In the genomic region with DNA sequence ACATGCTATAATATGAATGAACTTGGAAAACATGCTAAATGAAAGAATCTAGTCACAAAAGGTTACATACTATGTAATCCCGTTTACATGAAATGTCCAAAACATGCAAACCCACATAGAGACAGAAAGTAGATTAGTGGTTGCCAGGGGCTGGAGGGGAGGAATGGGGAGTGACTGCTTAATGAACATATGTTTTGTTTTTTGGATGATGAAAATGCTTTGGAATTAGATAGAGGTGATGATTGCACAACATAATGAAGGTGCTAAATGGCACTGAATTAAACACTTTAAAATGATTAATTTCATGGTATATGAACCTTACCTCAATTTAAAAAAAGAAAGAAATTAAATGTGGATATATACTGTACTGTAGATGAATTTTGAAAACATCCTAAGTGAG, we compare ENCODE assay signal across 2 cellular contexts.
A peak's percentile ranks its signal among the peaks of the same experiment; 100 is the strongest.
TF ChIP-seq lines count a peak whose summit lies in the region.

No MANE protein-coding gene starts in this region.

TF ChIP-seq in IMR-90, 13 proteins besides CTCF, POLR2A, EP300 and RAD21:
- TF ChIP-seq MAZ (IDR thresholded peaks at IDR 0.05; ENCODE audit: borderline replicate concordance, low read depth, low read length): no peak
- peak; percentile 54 for TF ChIP-seq CEBPB (IDR thresholded peaks at IDR 0.05; ENCODE audit: low read depth, low read length)

TF ChIP-seq in K562, 482 proteins besides CTCF, POLR2A, EP300 and RAD21:
- TF ChIP-seq CTBP1 (IDR thresholded peaks at IDR 0.05; ENCODE audit: borderline replicate concordance) (no peak), CEBPB (tag; IDR thresholded peaks at IDR 0.05) (peak; percentile 67), KDM2B (CRISPR knock-in tag; IDR thresholded peaks at IDR 0.05) (no peak), CEBPG (CRISPR knock-in tag; IDR thresholded peaks at IDR 0.05) (no peak), CEBPG (tag; conservative IDR thresholded peaks at IDR 0.05 in 1 of 2, IDR thresholded peaks at IDR 0.05 in 1 of 2) (peak; percentile 16 to 49; a peak in 1 of 4 replicates)
TF ChIP-seq in K562: peak in this region for 2.
